Comparison of ENCODE assay signal across 9 cellular contexts in the genomic region with DNA sequence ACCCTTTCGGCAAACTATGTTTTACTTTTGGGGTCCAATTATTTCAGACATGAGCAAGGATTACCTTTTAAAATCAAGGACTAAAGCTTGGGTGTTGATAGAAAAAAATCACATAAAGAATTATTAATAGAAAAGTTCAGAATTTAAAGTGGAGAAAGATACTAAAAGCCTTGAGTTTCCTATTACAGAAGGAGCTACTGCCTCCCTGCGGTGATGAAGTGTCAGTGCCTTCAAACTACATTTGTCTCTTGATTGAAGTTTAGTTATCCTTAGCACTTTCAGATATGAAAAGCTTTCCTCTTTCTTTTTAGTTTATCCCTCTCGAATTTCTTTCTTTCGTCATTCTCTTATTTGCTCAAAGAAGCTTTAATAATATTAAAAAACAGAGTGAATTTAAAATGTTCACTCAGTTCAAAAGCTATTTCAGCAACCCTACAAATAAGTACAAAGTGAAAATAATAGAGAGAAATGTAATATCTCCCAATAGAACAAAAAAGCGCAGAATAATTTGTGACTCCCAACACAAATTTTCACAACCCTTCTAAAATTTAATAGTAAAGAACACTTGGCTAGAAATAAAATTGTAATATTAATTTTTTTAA.
A peak's percentile ranks its signal among the peaks of the same experiment; 100 is the strongest.
DNase-seq lines count a peak whose midpoint lies in the region; ATAC-seq and TF ChIP-seq lines count a peak whose summit lies in the region.
"Had no signal": no experiment of that assay in that cellular context is flagged by ENCODE, and none has a peak within 500 bp of the region (broad histone marks: within the 10 kb centered on the region; RNA-seq: fewer than 3 reads in every experiment).

No MANE protein-coding gene starts in this region.

- intact Hi-C loops in testis (cut with DNase I; ENCODE audit: low total_unique reads), result no loop called here

- H3K9me3 Mint-ChIP-seq in activated CD4-positive, alpha-beta T cell treated with anti-CD3 and anti-CD28 coated beads, Interleukin-2, amount 10 ng/mL, durations not matched to agents 7 days and 5 days, result no peaks in the 10 kb centered on the region
- H3K9me3 Mint-ChIP-seq: IgD-negative memory B cell had no signal

- POLR2A ChIA-PET in activated CD4-positive, alpha-beta T cell treated with anti-CD3 and anti-CD28 coated beads, Interleukin-2, amount 10 ng/mL, durations not matched to agents 7 days and 5 days (lab: Charles Lee), result no interaction called here

- H3K36me3 ChIP-seq in hepatocyte (replicated peaks; ENCODE audit: insufficient read depth, low read depth) (no peaks in the 10 kb centered on the region), testis (ENCODE audit: low read depth, missing control alignments) (no peaks in the 10 kb centered on the region)

- no peak overlapping the region for H3K4me2 ChIP-seq in hepatocyte

- no peak overlapping the region for H3K27ac Mint-ChIP-seq in activated CD4-positive, alpha-beta T cell treated with anti-CD3 and anti-CD28 coated beads, Interleukin-2, amount 10 ng/mL, durations not matched to agents 7 days and 5 days
- H3K27ac Mint-ChIP-seq: IgD-negative memory B cell had no signal

- peaks cover 8% of the 10 kb centered on the region for H3K79me2 ChIP-seq in hepatocyte

- CTCF ChIA-PET in activated CD4-positive, alpha-beta T cell treated with anti-CD3 and anti-CD28 coated beads, Interleukin-2, amount 10 ng/mL, durations not matched to agents 7 days and 5 days (lab: Charles Lee), result interaction anchor here (1.1 to 1.3 kb wide), 2 partner anchors 8 to 148 kb away, joined by 3 read pairs; no protein-coding TSS in a partner anchor

- no peak for TF ChIP-seq POLR2A in testis (IDR thresholded peaks at IDR 0.05)

- no peaks in the 10 kb centered on the region for H3K9me2 ChIP-seq in hepatocyte (replicated peaks; ENCODE audit: insufficient read depth)

- TF ChIP-seq CTCF in GM10266 (IDR thresholded peaks at IDR 0.05; ENCODE audit: control insufficient read depth, insufficient read depth, low read depth, missing control alignments) (peak; percentile 76), hepatocyte (IDR thresholded peaks at IDR 0.05; ENCODE audit: poor library complexity) (peak; percentile 84), testis (IDR thresholded peaks at IDR 0.05) (peak; percentile 32 to 59 (median 50))

- H3K4me3 ChIP-seq in hepatocyte, result no peak overlapping the region
- H3K4me3 ChIP-seq in testis, result no peak overlapping the region

- H3K4me1 ChIP-seq in hepatocyte (ENCODE audit: insufficient read depth) (peaks cover 15% of the 10 kb centered on the region), testis (no peaks in the 10 kb centered on the region)

- peak; percentile 84 for ATAC-seq in HG02610 (IDR thresholded peaks at IDR 0.05; ENCODE audit: unreplicated experiment)
- no peak for ATAC-seq in GM19397 (IDR thresholded peaks at IDR 0.05; ENCODE audit: unreplicated experiment)

- H3K27ac ChIP-seq in hepatocyte, result no peak overlapping the region
- no peak overlapping the region for H3K27ac ChIP-seq in testis

- H4K20me1 ChIP-seq in hepatocyte (ENCODE audit: insufficient read depth, poor library complexity, severe bottlenecking), result no peaks in the 10 kb centered on the region

- no peak overlapping the region for H3K4me3 Mint-ChIP-seq in activated CD4-positive, alpha-beta T cell treated with anti-CD3 and anti-CD28 coated beads, Interleukin-2, amount 10 ng/mL, durations not matched to agents 7 days and 5 days
- H3K4me3 Mint-ChIP-seq: IgD-negative memory B cell had no signal

- no peaks in the 10 kb centered on the region for H3K27me3 ChIP-seq in hepatocyte
- no peaks in the 10 kb centered on the region for H3K27me3 ChIP-seq in testis

- no peaks in the 10 kb centered on the region for H3K27me3 Mint-ChIP-seq in activated CD4-positive, alpha-beta T cell treated with anti-CD3 and anti-CD28 coated beads, Interleukin-2, amount 10 ng/mL, durations not matched to agents 7 days and 5 days
- H3K27me3 Mint-ChIP-seq: IgD-negative memory B cell had no signal

- DNase-seq in AG08396 (ENCODE audit: low spot score) (peak; percentile 45), GM10266 (ENCODE audit: extremely low spot score) (peak; percentile 45), NCI-H1930 (lab: John Stamatoyannopoulos, UW) (peak; percentile 12 to 25), hepatocyte (ENCODE audit: low spot score) (peak; percentile 71), testis (peak; percentile 44)
- DNase-seq in activated CD4-positive, alpha-beta T cell treated with anti-CD3 and anti-CD28 coated beads, Interleukin-2, amount 10 ng/mL, durations not matched to agents 7 days and 5 days, result peak; percentile 40

- no peaks in the 10 kb centered on the region for H3K9me3 ChIP-seq in hepatocyte (ENCODE audit: low read depth)
- H3K9me3 ChIP-seq in testis, result no peaks in the 10 kb centered on the region

- H3K36me3 Mint-ChIP-seq in activated CD4-positive, alpha-beta T cell treated with anti-CD3 and anti-CD28 coated beads, Interleukin-2, amount 10 ng/mL, durations not matched to agents 7 days and 5 days (ENCODE audit: low read depth), result no peaks in the 10 kb centered on the region

- no peaks in the 10 kb centered on the region for H3K4me1 Mint-ChIP-seq in activated CD4-positive, alpha-beta T cell treated with anti-CD3 and anti-CD28 coated beads, Interleukin-2, amount 10 ng/mL, durations not matched to agents 7 days and 5 days

- H2AFZ ChIP-seq in hepatocyte, result no peak overlapping the region

- 34% methylated on average over 5 of the region's 5 CpGs for WGBS in hepatocyte (ENCODE audit: low lambda C conversion rate, missing lambda C conversion rate)
- WGBS in testis, 2 donors, result 38 to 42% methylated on average over 5 of the region's 5 CpGs

Comparison
In these comparisons a context has a peak if more than half of its experiments do, and no peak if none do; other contexts are left out.
1. DNase-seq: peak in every context shown above with its lines; median percentile 71 in hepatocyte; 45 in AG08396; 45 in GM10266; 44 in testis; 40 in activated CD4-positive, alpha-beta T cell treated with anti-CD3 and anti-CD28 coated beads, Interleukin-2, amount 10 ng/mL, durations not matched to agents 7 days and 5 days; 18 in NCI-H1930.